In genomic region chr5:138536665-138537315, GRCh38 we compare ENCODE assay signal across 9 cellular contexts. TPM values are rescaled to one million over a fixed set of nuclear protein-coding genes. Genes with fewer than 3 reads are reported as not detected.
A peak's percentile ranks its signal among the peaks of the same experiment; 100 is the strongest.
DNase-seq lines count a peak whose midpoint lies in the region; ATAC-seq and TF ChIP-seq lines count a peak whose summit lies in the region.
"Had no signal": no experiment of that assay in that cellular context is flagged by ENCODE, and none has a peak within 500 bp of the region (broad histone marks: within the 10 kb centered on the region; RNA-seq: fewer than 3 reads in every experiment).

No MANE protein-coding gene starts in this region.

- H3K27ac ChIP-seq in adrenal gland (peak overlapping the region in 1 of 5 donors; percentile 8), ovary (no peak overlapping the region)

- TF ChIP-seq EP300 in ovary (IDR thresholded peaks at IDR 0.05), result no peak

- peaks cover 0 to 5% of the 10 kb centered on the region in 2 donors for H3K36me3 ChIP-seq in adrenal gland (replicated peaks in 1 of 2)
- no peaks in the 10 kb centered on the region for H3K36me3 ChIP-seq in kidney epithelial cell (ENCODE audit: control insufficient read depth, insufficient read depth, low read length)
- H3K36me3 ChIP-seq in ovary, result no peaks in the 10 kb centered on the region

- WGBS in adrenal gland, 4 donors, result 64 to 81% (median 73%) methylated on average over 4 of the region's 4 CpGs
- 57 to 65% (median 59%) methylated on average over 4 of the region's 4 CpGs for WGBS in ovary, 3 donors

- TF ChIP-seq POLR2A in adrenal gland (IDR thresholded peaks at IDR 0.05), result no peak
- no peak for TF ChIP-seq POLR2A in ovary (IDR thresholded peaks at IDR 0.05)

- H3K4me3 ChIP-seq in HFF-Myc (replicated peaks; ENCODE audit: low read depth, low read length) (no peak overlapping the region), adrenal gland (no peak overlapping the region), kidney epithelial cell (ENCODE audit: low read depth, low read length) (no peak overlapping the region), ovary (no peak overlapping the region)

- intact Hi-C loops in adrenal gland (cut with DNase I) (no loop called here), ovary (cut with DNase I) (no loop called here)

- ATAC-seq in GM21447 (IDR thresholded peaks at IDR 0.05; ENCODE audit: unreplicated experiment), result no peak
- ATAC-seq in HG03097 (IDR thresholded peaks at IDR 0.05; ENCODE audit: low FRiP score, unreplicated experiment), result no peak

- H3K4me1 ChIP-seq in adrenal gland (replicated peaks in 1 of 2), result peaks cover 26 to 60% of the 10 kb centered on the region in 2 donors
- peaks cover 5% of the 10 kb centered on the region for H3K4me1 ChIP-seq in ovary (ENCODE audit: insufficient read depth)

- TF ChIP-seq CTCF in HFF-Myc (IDR thresholded peaks at IDR 0.05; ENCODE audit: low read depth, low read length, missing control alignments) (peak; percentile 28), adrenal gland (IDR thresholded peaks at IDR 0.05) (peak in 5 of 6 experiments; percentile 6 to 38 (median 29)), kidney epithelial cell (IDR thresholded peaks at IDR 0.05; ENCODE audit: insufficient read depth, low read length, poor library complexity, severe bottlenecking) (peak; percentile 29), ovary (IDR thresholded peaks at IDR 0.05) (no peak)

- H3K27me3 ChIP-seq in adrenal gland, result no peaks in the 10 kb centered on the region
- no peaks in the 10 kb centered on the region for H3K27me3 ChIP-seq in kidney epithelial cell (ENCODE audit: control insufficient read depth, insufficient read depth, low read length)
- H3K27me3 ChIP-seq in ovary, result no peaks in the 10 kb centered on the region

- H3K9me3 ChIP-seq in adrenal gland (replicated peaks in 1 of 3) (no peaks in the 10 kb centered on the region), ovary (no peaks in the 10 kb centered on the region)

- peak; percentile 30 for DNase-seq in AG20443 (ENCODE audit: low spot score)
- DNase-seq in HFF-Myc (ENCODE audit: extremely low read depth, low read depth), result no peak
- DNase-seq in adrenal gland, result no peak
- DNase-seq in kidney epithelial cell (ENCODE audit: low read depth), result no peak
- no peak for DNase-seq in KG1 (lab: John Stamatoyannopoulos, UW)
- no peak for DNase-seq in ovary
- DNase-seq: activated B cell treated with CpG ODN at 0.5 μM for 24 hours had no signal

RNA-seq across cellular contexts. Expression of gene ETF1, which starts 6.2 kb away (rescaled TPM):
- 100 to 1,000 TPM in 2 of 8 donors, 10 to 100 TPM in 6; 41.9 to 178 (median 72.3) TPM for total RNA-seq in adrenal gland
- polyA plus RNA-seq in adrenal gland, result 100 to 1,000 TPM in 1 of 3 donors, 10 to 100 TPM in 2; 25.4 to 171 (median 27.8) TPM
- total RNA-seq in kidney epithelial cell, result 123 and 149 TPM in 2 replicates
- 100 to 1,000 TPM in 1 of 7 donors, 10 to 100 TPM in 6; 41.3 to 106 (median 68.3) TPM for total RNA-seq in ovary
- polyA plus RNA-seq in ovary, result 10 to 100 TPM; 29.3 to 70.0 TPM

RNA-seq across cellular contexts. Expression of gene HSPA9, which starts 38.4 kb away (rescaled TPM):
- total RNA-seq in adrenal gland (100 to 1,000 TPM; 376 to 735 (median 501) TPM), kidney epithelial cell (584 and 695 TPM in 2 replicates), ovary (100 to 1,000 TPM; 147 to 340 (median 180) TPM)
- polyA plus RNA-seq in adrenal gland (1,000 to 10,000 TPM in 1 of 3 donors, 100 to 1,000 TPM in 1, 10 to 100 TPM in 1; 92.3 to 1,206 (median 155) TPM), ovary (100 to 1,000 TPM in 1 of 2 donors, 10 to 100 TPM in 1; 85.4 to 220 TPM)

Comparison
In these comparisons a context has a peak if more than half of its experiments do, and no peak if none do; other contexts are left out.
1. CTCF ChIP-seq: peak in HFF-Myc (single experiment), adrenal gland (5 of 6) and kidney epithelial cell (single experiment); none in ovary (0 of 3).